In genomic region chr9:92035687-92036410, GRCh38 we compare ENCODE assay signal across 14 cellular contexts.
A peak's percentile ranks its signal among the peaks of the same experiment; 100 is the strongest.
DNase-seq lines count a peak whose midpoint lies in the region; ATAC-seq and TF ChIP-seq lines count a peak whose summit lies in the region.
"Had no signal": no experiment of that assay in that cellular context is flagged by ENCODE, and none has a peak within 500 bp of the region (broad histone marks: within the 10 kb centered on the region; RNA-seq: fewer than 3 reads in every experiment).

No MANE protein-coding gene starts in this region.

- no peak overlapping the region for H3K27ac Mint-ChIP-seq in stimulated activated naive CD8-positive, alpha-beta T cell treated with anti-CD3 and anti-CD28 coated beads, Interleukin-15, amount 100 ng/mL, for 72 hours
- H3K27ac Mint-ChIP-seq in activated T-cell treated with anti-CD3 and anti-CD28 coated beads, Interleukin-2, amount 50 U/mL, for 24 hours = no peak overlapping the region

- no peak for ATAC-seq in stimulated activated naive CD8-positive, alpha-beta T cell treated with anti-CD3 and anti-CD28 coated beads, Interleukin-15, amount 100 ng/mL, for 72 hours
- ATAC-seq: upper lobe of right lung had no signal

- H3K4me1 Mint-ChIP-seq in stimulated activated naive CD8-positive, alpha-beta T cell treated with anti-CD3 and anti-CD28 coated beads, Interleukin-15, amount 100 ng/mL, for 72 hours = no peaks in the 10 kb centered on the region
- H3K4me1 Mint-ChIP-seq in activated T-cell treated with anti-CD3 and anti-CD28 coated beads, Interleukin-2, amount 50 U/mL, for 24 hours (ENCODE audit: low read depth) = no peaks in the 10 kb centered on the region

- H3K9me3 Mint-ChIP-seq in stimulated activated naive CD8-positive, alpha-beta T cell treated with anti-CD3 and anti-CD28 coated beads, Interleukin-15, amount 100 ng/mL, for 72 hours = no peaks in the 10 kb centered on the region
- no peaks in the 10 kb centered on the region for H3K9me3 Mint-ChIP-seq in activated T-cell treated with anti-CD3 and anti-CD28 coated beads, Interleukin-2, amount 50 U/mL, for 24 hours

- H3K4me3 ChIP-seq in AG04449 (ENCODE audit: low read depth, low read length) (no peak overlapping the region), fibroblast of the aortic adventitia (ENCODE audit: low read depth, low read length) (no peak overlapping the region)
- H3K4me3 ChIP-seq: adrenal gland, HAP-1, upper lobe of right lung had no signal

- CTCF ChIA-PET in AG04449 (lab: Yijun Ruan, JAX) = interaction anchor here (1.0 to 1.5 kb wide), 3 partner anchors 11 to 301 kb away, joined by 3 to 8 read pairs (median 3); no protein-coding TSS in a partner anchor

- peaks cover 84% of the 10 kb centered on the region for H3K36me3 Mint-ChIP-seq in activated T-cell treated with anti-CD3 and anti-CD28 coated beads, Interleukin-2, amount 50 U/mL, for 24 hours (ENCODE audit: low read depth)

- no peak overlapping the region for H3K4me3 Mint-ChIP-seq in stimulated activated naive CD8-positive, alpha-beta T cell treated with anti-CD3 and anti-CD28 coated beads, Interleukin-15, amount 100 ng/mL, for 72 hours
- no peak overlapping the region for H3K4me3 Mint-ChIP-seq in activated T-cell treated with anti-CD3 and anti-CD28 coated beads, Interleukin-2, amount 50 U/mL, for 24 hours

- no peak for TF ChIP-seq CTCF in AG04449 (IDR thresholded peaks at IDR 0.05; ENCODE audit: insufficient read depth, low read length, missing control alignments)
- no peak for TF ChIP-seq CTCF in fibroblast of the aortic adventitia (IDR thresholded peaks at IDR 0.05; ENCODE audit: insufficient read depth, low read length)

- POLR2A ChIA-PET in AG04449 (lab: Yijun Ruan, JAX) = no interaction called here

- peak; percentile 21 for DNase-seq in AG04449 (ENCODE audit: low read depth, low spot score)
- peak; percentile 92 for DNase-seq in MV-4-11 (lab: John Stamatoyannopoulos, UW)
- peak; percentile 91 for DNase-seq in fibroblast of the aortic adventitia (ENCODE audit: low read depth)
- DNase-seq in non-pigmented ciliary epithelial cell (ENCODE audit: low read depth) = peak; percentile 13
- DNase-seq in COLO829 (ENCODE audit: low spot score) = no peak
- no peak for DNase-seq in stimulated activated naive CD8-positive, alpha-beta T cell treated with anti-CD3 and anti-CD28 coated beads, Interleukin-15, amount 100 ng/mL, for 72 hours
- no peak for DNase-seq in hepatic stellate cell (ENCODE audit: low spot score)
- DNase-seq in activated T-cell treated with anti-CD3 and anti-CD28 coated beads, Interleukin-2, amount 50 U/mL, for 24 hours = no peak
- DNase-seq: activated CD8-positive, alpha-beta memory T cell treated with anti-CD3 and anti-CD28 coated beads, Interleukin-2, amount 50 U/mL, for 48 hours; adrenal gland; NCI-H1436; SHP77 treated with DMSO at 0.1 percent for 48 hours; upper lobe of right lung had no signal

- no peaks in the 10 kb centered on the region for H3K27me3 Mint-ChIP-seq in stimulated activated naive CD8-positive, alpha-beta T cell treated with anti-CD3 and anti-CD28 coated beads, Interleukin-15, amount 100 ng/mL, for 72 hours
- no peaks in the 10 kb centered on the region for H3K27me3 Mint-ChIP-seq in activated T-cell treated with anti-CD3 and anti-CD28 coated beads, Interleukin-2, amount 50 U/mL, for 24 hours

Comparison
In these comparisons a context has a peak if more than half of its experiments do, and no peak if none do; other contexts are left out.
1. DNase-seq: peak in AG04449 (single experiment), MV-4-11 (single experiment), fibroblast of the aortic adventitia (single experiment) and non-pigmented ciliary epithelial cell (single experiment); none in COLO829 (single experiment), stimulated activated naive CD8-positive, alpha-beta T cell treated with anti-CD3 and anti-CD28 coated beads, Interleukin-15, amount 100 ng/mL, for 72 hours (0 of 2), hepatic stellate cell (single experiment) and activated T-cell treated with anti-CD3 and anti-CD28 coated beads, Interleukin-2, amount 50 U/mL, for 24 hours (single experiment).